9 cellular contexts compared by ENCODE assay signal in genomic region chr4:84691170-84691691, GRCh38.
DNase-seq lines count a peak whose midpoint lies in the region; ATAC-seq, FAIRE-seq and TF ChIP-seq lines count a peak whose summit lies in the region.
"Had no signal": no experiment of that assay in that cellular context is flagged by ENCODE, and none has a peak within 500 bp of the region (broad histone marks: within the 10 kb centered on the region; RNA-seq: fewer than 3 reads in every experiment).

No MANE protein-coding gene starts in this region.

- no peak overlapping the region for H3K27ac Mint-ChIP-seq in activated T-helper 17 cell treated with anti-CD3 and anti-CD28 coated beads, Interleukin-2, amount 50 U/mL, for 72 hours
- no peak overlapping the region for H3K27ac Mint-ChIP-seq in immature natural killer cell
- H3K27ac Mint-ChIP-seq: activated CD4-positive, alpha-beta T cell treated with anti-CD3 and anti-CD28 coated beads, Interleukin-2, amount 10 ng/mL, durations not matched to agents 24 days and 14 days had no signal

- no peaks in the 10 kb centered on the region for H3K9me3 ChIP-seq in esophagus muscularis mucosa

- FAIRE-seq in D721Med (lab: Jason Lieb, UNC): no peak

- H3K4me1 ChIP-seq in ACC112 (ENCODE audit: control insufficient read depth, insufficient read depth, low read length, unreplicated experiment): peaks cover 60% of the 10 kb centered on the region
- peaks cover 0 to 10% (median 7%) of the 10 kb centered on the region in 4 donors for H3K4me1 ChIP-seq in esophagus muscularis mucosa

- ATAC-seq in activated T-helper 17 cell treated with anti-CD3 and anti-CD28 coated beads, Interleukin-2, amount 50 U/mL, for 72 hours (replicated peaks): peak; percentile 89
- no peak for ATAC-seq in GM21717 (IDR thresholded peaks at IDR 0.05; ENCODE audit: unreplicated experiment)

- DNase-seq in HL-60 (ENCODE audit: low read depth in 1 of 2, low spot score in 1 of 2): peak; percentile 58 to 73
- peak; percentile 81 for DNase-seq in islet precursor cell
- DNase-seq in D721Med (ENCODE audit: insufficient read length, low spot score): no peak
- no peak for DNase-seq in esophagus muscularis mucosa (ENCODE audit: extremely low spot score)
- no peak for DNase-seq in immature natural killer cell
- DNase-seq: activated CD4-positive, alpha-beta T cell treated with anti-CD3 and anti-CD28 coated beads, Interleukin-2, amount 10 ng/mL, durations not matched to agents 24 days and 14 days had no signal

- no peak for TF ChIP-seq POLR2A in esophagus muscularis mucosa (IDR thresholded peaks at IDR 0.05; ENCODE audit: low read depth)

- no peak for TF ChIP-seq EP300 in esophagus muscularis mucosa (IDR thresholded peaks at IDR 0.05)

- H3K4me3 ChIP-seq in ACC112 (ENCODE audit: low read depth, low read length) (peak overlapping the region; percentile 45), HL-60 (replicated peaks; ENCODE audit: insufficient read depth, low read length) (no peak overlapping the region), esophagus muscularis mucosa (no peak overlapping the region)

- H3K9me3 Mint-ChIP-seq in activated T-helper 17 cell treated with anti-CD3 and anti-CD28 coated beads, Interleukin-2, amount 50 U/mL, for 72 hours: no peaks in the 10 kb centered on the region
- peaks cover 0 to 7% (median 0%) of the 10 kb centered on the region in 6 donors for H3K9me3 Mint-ChIP-seq in immature natural killer cell
- H3K9me3 Mint-ChIP-seq: activated CD4-positive, alpha-beta T cell treated with anti-CD3 and anti-CD28 coated beads, Interleukin-2, amount 10 ng/mL, durations not matched to agents 24 days and 14 days had no signal

- H3K4me3 Mint-ChIP-seq in activated T-helper 17 cell treated with anti-CD3 and anti-CD28 coated beads, Interleukin-2, amount 50 U/mL, for 72 hours: peak overlapping the region; percentile 18
- H3K4me3 Mint-ChIP-seq in immature natural killer cell: no peak overlapping the region
- H3K4me3 Mint-ChIP-seq: activated CD4-positive, alpha-beta T cell treated with anti-CD3 and anti-CD28 coated beads, Interleukin-2, amount 10 ng/mL, durations not matched to agents 24 days and 14 days had no signal

- peak overlapping the region; percentile 63 for H3K27ac ChIP-seq in ACC112 (ENCODE audit: low read depth, low read length)
- peak overlapping the region; percentile 27; the same call in 1 of the 2 replicates for H3K27ac ChIP-seq in HL-60 (replicated peaks)
- H3K27ac ChIP-seq in esophagus muscularis mucosa (replicated peaks in 1 of 4): no peak overlapping the region

- H3K36me3 ChIP-seq in ACC112 (ENCODE audit: insufficient read depth, low read length): peaks cover 31% of the 10 kb centered on the region
- H3K36me3 ChIP-seq in esophagus muscularis mucosa: peaks cover 34 to 96% (median 72%) of the 10 kb centered on the region in 4 donors

- no peak overlapping the region for H2AFZ ChIP-seq in ACC112 (ENCODE audit: low read length, unreplicated experiment)

- no peaks in the 10 kb centered on the region for H3K27me3 Mint-ChIP-seq in activated T-helper 17 cell treated with anti-CD3 and anti-CD28 coated beads, Interleukin-2, amount 50 U/mL, for 72 hours
- no peaks in the 10 kb centered on the region for H3K27me3 Mint-ChIP-seq in immature natural killer cell (ENCODE audit: low read depth in 3 of 3)
- H3K27me3 Mint-ChIP-seq: activated CD4-positive, alpha-beta T cell treated with anti-CD3 and anti-CD28 coated beads, Interleukin-2, amount 10 ng/mL, durations not matched to agents 24 days and 14 days had no signal

- no peaks in the 10 kb centered on the region for H3K36me3 Mint-ChIP-seq in activated T-helper 17 cell treated with anti-CD3 and anti-CD28 coated beads, Interleukin-2, amount 50 U/mL, for 72 hours (ENCODE audit: low read depth)
- H3K36me3 Mint-ChIP-seq in immature natural killer cell: no peaks in the 10 kb centered on the region

- H3K27me3 ChIP-seq in ACC112 (ENCODE audit: insufficient read depth, low read length): no peaks in the 10 kb centered on the region
- H3K27me3 ChIP-seq in HL-60 (ENCODE audit: insufficient read depth, poor library complexity, severe bottlenecking): no peaks in the 10 kb centered on the region
- H3K27me3 ChIP-seq in esophagus muscularis mucosa: no peaks in the 10 kb centered on the region

- intact Hi-C loops in esophagus muscularis mucosa (cut with DNase I): no loop called here

- 33% methylated on average over 1 of the region's 1 CpG for WGBS in esophagus muscularis mucosa

- no peaks in the 10 kb centered on the region for H3K79me2 ChIP-seq in ACC112 (ENCODE audit: control insufficient read depth, insufficient read depth, low read length, unreplicated experiment)

- TF ChIP-seq CTCF in HL-60 (IDR thresholded peaks at IDR 0.05; ENCODE audit: insufficient read depth, low read length) (no peak), D721Med (IDR thresholded peaks at IDR 0.05; ENCODE audit: insufficient read depth, missing control alignments) (no peak), esophagus muscularis mucosa (IDR thresholded peaks at IDR 0.05) (no peak)

- peaks cover 6% of the 10 kb centered on the region for H3K4me1 Mint-ChIP-seq in activated T-helper 17 cell treated with anti-CD3 and anti-CD28 coated beads, Interleukin-2, amount 50 U/mL, for 72 hours
- no peaks in the 10 kb centered on the region for H3K4me1 Mint-ChIP-seq in immature natural killer cell

Comparison
In these comparisons a context has a peak if more than half of its experiments do, and no peak if none do; other contexts are left out.
1. H3K27ac ChIP-seq: peak in ACC112 (single experiment) and HL-60 (single experiment); none in esophagus muscularis mucosa (0 of 4).
2. DNase-seq: peak in HL-60 (2 of 2) and islet precursor cell (single experiment); none in D721Med (single experiment), esophagus muscularis mucosa (single experiment) and immature natural killer cell (0 of 3).